In genomic region chr16:24609740-24610420, GRCh38 we compare ENCODE assay signal across 8 cellular contexts.
DNase-seq lines count a peak whose midpoint lies in the region; ATAC-seq and TF ChIP-seq lines count a peak whose summit lies in the region.

No MANE protein-coding gene starts in this region.

- H3K27me3 Mint-ChIP-seq in HFFc6 (ENCODE audit: insufficient read depth) = peaks cover 47% of the 10 kb centered on the region
- H3K27me3 Mint-ChIP-seq in T-helper 17 cell = peaks cover 71% of the 10 kb centered on the region
- peaks cover 9% of the 10 kb centered on the region for H3K27me3 Mint-ChIP-seq in neural progenitor cell (ENCODE audit: insufficient read depth, low read depth)

- TF ChIP-seq CTCF in HFFc6 (IDR thresholded peaks at IDR 0.05) (no peak), foreskin fibroblast (IDR thresholded peaks at IDR 0.05; ENCODE audit: low read depth, low read length) (no peak), neural progenitor cell (IDR thresholded peaks at IDR 0.05) (no peak)

- no peak overlapping the region for H3K27ac ChIP-seq in neural progenitor cell

- H3K9me3 Mint-ChIP-seq in HFFc6 = no peaks in the 10 kb centered on the region; the same call in 1 of the 2 replicates
- H3K9me3 Mint-ChIP-seq in neural progenitor cell = no peaks in the 10 kb centered on the region

- H3K4me1 Mint-ChIP-seq in HFFc6 (ENCODE audit: low read depth) (peaks cover 13% of the 10 kb centered on the region), T-helper 17 cell (peaks cover 11% of the 10 kb centered on the region), neural progenitor cell (peaks cover 27% of the 10 kb centered on the region)

- no peaks in the 10 kb centered on the region for H3K79me2 ChIP-seq in neural progenitor cell (ENCODE audit: low read depth)

- H2AFZ ChIP-seq in neural progenitor cell (replicated peaks) = peak overlapping the region; percentile 100

- H3K4me2 ChIP-seq in neural progenitor cell = peak overlapping the region; percentile 100

- peaks cover 12% of the 10 kb centered on the region for H3K4me1 ChIP-seq in neural progenitor cell

- H3K4me3 Mint-ChIP-seq in HFFc6 = peak overlapping the region; percentile 35
- peak overlapping the region; percentile 60 for H3K4me3 Mint-ChIP-seq in T-helper 17 cell
- H3K4me3 Mint-ChIP-seq in neural progenitor cell = peak overlapping the region; percentile 88

- H3K36me3 Mint-ChIP-seq in HFFc6 (ENCODE audit: low read depth) = no peaks in the 10 kb centered on the region
- H3K36me3 Mint-ChIP-seq in T-helper 17 cell (ENCODE audit: low read depth) = peaks cover 14% of the 10 kb centered on the region
- no peaks in the 10 kb centered on the region for H3K36me3 Mint-ChIP-seq in neural progenitor cell

- no peak overlapping the region for H3K9ac ChIP-seq in neural progenitor cell

- H3K27me3 ChIP-seq in neural progenitor cell = peaks cover 38% of the 10 kb centered on the region

- H4K20me1 ChIP-seq in neural progenitor cell (ENCODE audit: low read depth) = no peaks in the 10 kb centered on the region

- peaks cover 4% of the 10 kb centered on the region for H3F3A ChIP-seq in neural progenitor cell (ENCODE audit: low read depth)

- DNase-seq in AG08396 (ENCODE audit: low spot score) = peak; percentile 45
- peak; percentile 2 for DNase-seq in HFFc6
- DNase-seq in T-helper 17 cell = no peak
- peak; percentile 39 to 78 for DNase-seq in foreskin fibroblast
- peak; percentile 78 for DNase-seq in neural progenitor cell (ENCODE audit: low spot score)
- no peak for DNase-seq in activated CD4-positive, CD25-positive, alpha-beta regulatory T cell treated with anti-CD3 and anti-CD28 coated beads, Interleukin-2, amount 50 U/mL, for 72 hours
- no peak for DNase-seq in MV-4-11 (lab: John Stamatoyannopoulos, UW)

- H3K4me3 ChIP-seq in foreskin fibroblast (ENCODE audit: low read depth in 1 of 2, low read length in 2 of 2) = peak overlapping the region; percentile 10 to 17
- peak overlapping the region; percentile 59 for H3K4me3 ChIP-seq in neural progenitor cell

- H3K27ac Mint-ChIP-seq in HFFc6 = no peak overlapping the region
- no peak overlapping the region for H3K27ac Mint-ChIP-seq in T-helper 17 cell
- peak overlapping the region; percentile 97 for H3K27ac Mint-ChIP-seq in neural progenitor cell

- no peaks in the 10 kb centered on the region for H3K9me3 ChIP-seq in T-helper 17 cell (ENCODE audit: control insufficient read depth, low read length, poor library complexity, severe bottlenecking)
- H3K9me3 ChIP-seq in neural progenitor cell (ENCODE audit: low read depth) = no peaks in the 10 kb centered on the region

- no peaks in the 10 kb centered on the region for H3K36me3 ChIP-seq in neural progenitor cell

- ATAC-seq in T-helper 17 cell (no peak), GM21786 (IDR thresholded peaks at IDR 0.05; ENCODE audit: unreplicated experiment) (no peak)

Comparison
In these comparisons a context has a peak if more than half of its experiments do, and no peak if none do; other contexts are left out.
1. DNase-seq: peak in AG08396 (single experiment), HFFc6 (single experiment), foreskin fibroblast (2 of 2) and neural progenitor cell (single experiment); none in T-helper 17 cell (0 of 3), activated CD4-positive, CD25-positive, alpha-beta regulatory T cell treated with anti-CD3 and anti-CD28 coated beads, Interleukin-2, amount 50 U/mL, for 72 hours (single experiment) and MV-4-11 (single experiment).
2. H3K4me3 Mint-ChIP-seq: peak in every context shown above with its lines; median percentile 88 in neural progenitor cell; 60 in T-helper 17 cell; 35 in HFFc6.